Comparison of ENCODE assay signal across 11 cellular contexts in genomic region chr6:90458353-90459224, GRCh38.
DNase-seq lines count a peak whose midpoint lies in the region; ATAC-seq and TF ChIP-seq lines count a peak whose summit lies in the region.
"Had no signal": no experiment of that assay in that cellular context is flagged by ENCODE, and none has a peak within 500 bp of the region (broad histone marks: within the 10 kb centered on the region; RNA-seq: fewer than 3 reads in every experiment).

No MANE protein-coding gene starts in this region.

- no peak for TF ChIP-seq CTCF in stomach (IDR thresholded peaks at IDR 0.05)

- peak; percentile 97 to 98 for ATAC-seq in activated CD4-positive, CD25-positive, alpha-beta regulatory T cell treated with anti-CD3 and anti-CD28 coated beads, Interleukin-2, amount 50 U/mL, for 24 hours
- ATAC-seq: GM23338 had no signal

- DNase-seq in GOT3 (lab: John Stamatoyannopoulos, UW), result peak; percentile 10
- peak; percentile 53 for DNase-seq in amniotic epithelial cell (ENCODE audit: low read depth)
- peak; percentile 61 to 73 for DNase-seq in stimulated activated CD4-positive, alpha-beta T cell treated with anti-CD3 and anti-CD28 coated beads, Interleukin-1b, Interleukin-23, amount 100 ng/mL, for 4 hours (ENCODE audit: low read depth in 2 of 2)
- DNase-seq in NCI-H1048 (lab: John Stamatoyannopoulos, UW), result no peak
- DNase-seq in middle frontal gyrus (ENCODE audit: extremely low spot score, low spot score), result no peak
- no peak for DNase-seq in stomach
- no peak for DNase-seq in cerebellar cortex (ENCODE audit: low spot score)
- DNase-seq: adrenal gland, NCI-H146 had no signal

- no peak for TF ChIP-seq EP300 in stomach (IDR thresholded peaks at IDR 0.05)

- 49 to 57% (median 56%) methylated on average over 10 of the region's 10 CpGs for WGBS in stomach, 5 donors

- H3K27me3 ChIP-seq in stomach, result no peaks in the 10 kb centered on the region
- H3K27me3 ChIP-seq: adrenal gland had no signal

- no peak overlapping the region for H3K27ac ChIP-seq in stomach
- H3K27ac ChIP-seq: adrenal gland had no signal

- intact Hi-C loops in stomach (cut with DNase I; ENCODE audit: low total_unique reads), result no loop called here

- no peaks in the 10 kb centered on the region for H3K9me3 ChIP-seq in stomach
- H3K9me3 ChIP-seq: adrenal gland had no signal

- H3K4me1 ChIP-seq in stomach, result no peaks in the 10 kb centered on the region
- H3K4me1 ChIP-seq: adrenal gland had no signal

- H3K36me3 ChIP-seq in stomach, result no peaks in the 10 kb centered on the region
- H3K36me3 ChIP-seq: adrenal gland had no signal

- H3K4me3 ChIP-seq in stomach, result no peak overlapping the region
- H3K4me3 ChIP-seq: adrenal gland, GM23338 had no signal

- TF ChIP-seq POLR2A in stomach (IDR thresholded peaks at IDR 0.05), result no peak

Comparison
In these comparisons a context has a peak if more than half of its experiments do, and no peak if none do; other contexts are left out.
1. DNase-seq: peak in GOT3 (single experiment), amniotic epithelial cell (single experiment) and stimulated activated CD4-positive, alpha-beta T cell treated with anti-CD3 and anti-CD28 coated beads, Interleukin-1b, Interleukin-23, amount 100 ng/mL, for 4 hours (2 of 2); none in NCI-H1048 (single experiment), middle frontal gyrus (single experiment), stomach (single experiment) and cerebellar cortex (single experiment).